In genomic region chr12:31261744-31262143, GRCh38 we compare ENCODE assay signal across 26 cellular contexts.
DNase-seq lines count a peak whose midpoint lies in the region; ATAC-seq and TF ChIP-seq lines count a peak whose summit lies in the region.
"Had no signal": no experiment of that assay in that cellular context is flagged by ENCODE, and none has a peak within 500 bp of the region (broad histone marks: within the 10 kb centered on the region; RNA-seq: fewer than 3 reads in every experiment).

No MANE protein-coding gene starts in this region.

- H3K36me3 ChIP-seq in endodermal cell (ENCODE audit: control insufficient read depth, insufficient read depth, low read length) (no peaks in the 10 kb centered on the region), esophagus muscularis mucosa (no peaks in the 10 kb centered on the region), neuronal stem cell (replicated peaks in 1 of 2; ENCODE audit: control insufficient read depth in 2 of 2, insufficient read depth in 2 of 2, low read length in 2 of 2) (no peaks in the 10 kb centered on the region), gastroesophageal sphincter (no peaks in the 10 kb centered on the region)
- H3K36me3 ChIP-seq: BE2C, BLaER1 had no signal

- no peak overlapping the region for H3K4me3 Mint-ChIP-seq in WTC11
- no peak overlapping the region for H3K4me3 Mint-ChIP-seq in endodermal cell
- no peak overlapping the region for H3K4me3 Mint-ChIP-seq in stimulated activated naive B cell treated with anti-CD40 and anti-IgM and Interleukin-4, amounts not matched to agents 10 μg/mL and 1 μg/mL and 100 μg/mL, for 72 hours
- H3K4me3 Mint-ChIP-seq: CD14-positive monocyte; CD4-positive, alpha-beta memory T cell; CD4-positive, CD25-positive, alpha-beta regulatory T cell; CD8-positive, alpha-beta memory T cell had no signal

- H2BK12ac ChIP-seq in neuronal stem cell (ENCODE audit: low read length), result no peak overlapping the region

- H3K27me3 ChIP-seq in endodermal cell (ENCODE audit: control insufficient read depth, insufficient read depth, low read length, poor library complexity, severe bottlenecking) (no peaks in the 10 kb centered on the region), esophagus muscularis mucosa (no peaks in the 10 kb centered on the region), neuronal stem cell (ENCODE audit: control insufficient read depth in 3 of 3, insufficient read depth in 3 of 3, low read depth in 1 of 3, low read length in 3 of 3) (no peaks in the 10 kb centered on the region), gastroesophageal sphincter (no peaks in the 10 kb centered on the region)
- H3K27me3 ChIP-seq: BE2C, BLaER1 had no signal

- no peak overlapping the region for H3K27ac ChIP-seq in endodermal cell (ENCODE audit: low read depth, low read length)
- H3K27ac ChIP-seq in esophagus muscularis mucosa (replicated peaks in 1 of 4), result no peak overlapping the region
- no peak overlapping the region for H3K27ac ChIP-seq in neuronal stem cell (replicated peaks; ENCODE audit: low read length)
- H3K27ac ChIP-seq in gastroesophageal sphincter, result no peak overlapping the region
- H3K27ac ChIP-seq: BLaER1 had no signal

- no peak for TF ChIP-seq CTCF in WTC11 (IDR thresholded peaks at IDR 0.05)
- no peak for TF ChIP-seq CTCF in endodermal cell (conservative IDR thresholded peaks at IDR 0.05)
- no peak for TF ChIP-seq CTCF in esophagus muscularis mucosa (IDR thresholded peaks at IDR 0.05)
- TF ChIP-seq CTCF in gastroesophageal sphincter (IDR thresholded peaks at IDR 0.05), result no peak

- intact Hi-C loops in esophagus muscularis mucosa (cut with DNase I), result no loop called here

- no peak overlapping the region for H2AK5ac ChIP-seq in neuronal stem cell (ENCODE audit: low read depth, low read length)

- DNase-seq in WTC11 (ENCODE audit: low spot score) (no peak), endodermal cell (peak; percentile 28), esophagus muscularis mucosa (ENCODE audit: extremely low spot score) (peak; percentile 39), neuronal stem cell (ENCODE audit: low spot score) (no peak)
- no peak for DNase-seq in stimulated activated naive B cell treated with anti-CD40 and anti-IgM and Interleukin-4, amounts not matched to agents 10 μg/mL and 1 μg/mL and 100 μg/mL, for 72 hours
- DNase-seq: 8988T; ACHN; BE2C; C1 segment of cervical spinal cord; CD4-positive, alpha-beta memory T cell; CD4-positive, CD25-positive, alpha-beta regulatory T cell; CD8-positive, alpha-beta memory T cell; COR-L47; DMS 273 treated with DMSO at 0.1 percent for 48 hours; DMS153; DMS53; DMS79; DND-41; EL; GDM1 had no signal

- H3K4me2 ChIP-seq in neuronal stem cell (ENCODE audit: insufficient read depth, low read length, poor library complexity, severe bottlenecking), result no peak overlapping the region
- H3K4me2 ChIP-seq: BLaER1 had no signal

- no peak overlapping the region for H2AFZ ChIP-seq in neuronal stem cell (ENCODE audit: low read length)

- H3K9ac ChIP-seq in endodermal cell (ENCODE audit: extremely low read depth, low read length, poor library complexity, severe bottlenecking) (no peak overlapping the region), neuronal stem cell (ENCODE audit: low read depth, low read length, poor library complexity) (no peak overlapping the region)
- H3K9ac ChIP-seq: BLaER1 had no signal

- POLR2A ChIA-PET in WTC11 (lab: Charles Lee), result no interaction called here

- no peaks in the 10 kb centered on the region for H3K79me1 ChIP-seq in neuronal stem cell (ENCODE audit: low read depth, low read length)

- no peak overlapping the region for H3K14ac ChIP-seq in neuronal stem cell (ENCODE audit: low read length)

- H3K4me1 Mint-ChIP-seq in WTC11, result peaks cover 28% of the 10 kb centered on the region
- H3K4me1 Mint-ChIP-seq in endodermal cell, result peaks cover 19% of the 10 kb centered on the region
- H3K4me1 Mint-ChIP-seq in stimulated activated naive B cell treated with anti-CD40 and anti-IgM and Interleukin-4, amounts not matched to agents 10 μg/mL and 1 μg/mL and 100 μg/mL, for 72 hours, result no peaks in the 10 kb centered on the region
- H3K4me1 Mint-ChIP-seq: CD4-positive, alpha-beta memory T cell; CD4-positive, CD25-positive, alpha-beta regulatory T cell; CD8-positive, alpha-beta memory T cell had no signal

- H3K23ac ChIP-seq in neuronal stem cell (ENCODE audit: low read depth, low read length, poor library complexity), result no peak overlapping the region

- no peak overlapping the region for H2BK120ac ChIP-seq in neuronal stem cell (ENCODE audit: low read depth, low read length)

- 92 to 100% methylated on average over 2 of the region's 2 CpGs for WGBS in endodermal cell (ENCODE audit: insufficient coverage in 1 of 2, insufficient read length in 1 of 2), 2 experiments
- WGBS in esophagus muscularis mucosa, result 90% methylated on average over 2 of the region's 2 CpGs
- no CpG with 5 or more reads among the region's 2 CpGs for WGBS in neuronal stem cell (ENCODE audit: extremely low coverage in 2 of 2, insufficient read length in 2 of 2, insufficient replicate concordance in 1 of 2), 2 donors
- 100% methylated on average over 2 of the region's 2 CpGs for WGBS in gastroesophageal sphincter (ENCODE audit: low coverage in 1 of 2), 2 donors

- H4K8ac ChIP-seq in neuronal stem cell (ENCODE audit: low read depth, low read length), result no peak overlapping the region

- H3K4ac ChIP-seq in neuronal stem cell (ENCODE audit: low read length), result no peak overlapping the region

- H4K91ac ChIP-seq in neuronal stem cell (ENCODE audit: low read depth, low read length, poor library complexity), result no peak overlapping the region

- no peak overlapping the region for H2BK5ac ChIP-seq in neuronal stem cell (ENCODE audit: low read length)

- TF ChIP-seq EP300 in esophagus muscularis mucosa (IDR thresholded peaks at IDR 0.05) (no peak), gastroesophageal sphincter (IDR thresholded peaks at IDR 0.05) (no peak)

- CTCF ChIA-PET in WTC11 (lab: Charles Lee), result interaction anchor here (6.6 kb wide), 1 partner anchor 10 kb away, joined by 54 read pairs; no protein-coding TSS in a partner anchor

- no peak overlapping the region for H3K18ac ChIP-seq in neuronal stem cell (ENCODE audit: low read length)

- H3K9me3 ChIP-seq in endodermal cell (ENCODE audit: control insufficient read depth, low read length), result no peaks in the 10 kb centered on the region
- no peaks in the 10 kb centered on the region for H3K9me3 ChIP-seq in esophagus muscularis mucosa
- no peaks in the 10 kb centered on the region for H3K9me3 ChIP-seq in neuronal stem cell (replicated peaks in 1 of 2; ENCODE audit: control insufficient read depth in 2 of 2, insufficient read depth in 1 of 2, low read depth in 1 of 2, low read length in 2 of 2)
- no peaks in the 10 kb centered on the region for H3K9me3 ChIP-seq in gastroesophageal sphincter
- H3K9me3 ChIP-seq: BE2C, BLaER1 had no signal

- no peaks in the 10 kb centered on the region for H3K27me3 Mint-ChIP-seq in WTC11 (ENCODE audit: low read depth)
- no peaks in the 10 kb centered on the region for H3K27me3 Mint-ChIP-seq in endodermal cell (ENCODE audit: insufficient read depth)
- no peaks in the 10 kb centered on the region for H3K27me3 Mint-ChIP-seq in stimulated activated naive B cell treated with anti-CD40 and anti-IgM and Interleukin-4, amounts not matched to agents 10 μg/mL and 1 μg/mL and 100 μg/mL, for 72 hours
- H3K27me3 Mint-ChIP-seq: CD4-positive, alpha-beta memory T cell; CD8-positive, alpha-beta memory T cell had no signal

- H3K27ac Mint-ChIP-seq in WTC11 (peak overlapping the region; percentile 19; the same call in 1 of the 2 replicates), endodermal cell (no peak overlapping the region)
- H3K27ac Mint-ChIP-seq in stimulated activated naive B cell treated with anti-CD40 and anti-IgM and Interleukin-4, amounts not matched to agents 10 μg/mL and 1 μg/mL and 100 μg/mL, for 72 hours, result peak overlapping the region; percentile 27
- H3K27ac Mint-ChIP-seq: CD4-positive, alpha-beta memory T cell; CD4-positive, CD25-positive, alpha-beta regulatory T cell; CD8-positive, alpha-beta memory T cell had no signal

- ATAC-seq in WTC11 (no peak), HG03565 (IDR thresholded peaks at IDR 0.05; ENCODE audit: unreplicated experiment) (no peak), gastroesophageal sphincter (no peak), HG03439 (IDR thresholded peaks at IDR 0.05; ENCODE audit: unreplicated experiment) (no peak)
- no peak for ATAC-seq in stimulated activated naive B cell treated with anti-CD40 and anti-IgM and Interleukin-4, amounts not matched to agents 10 μg/mL and 1 μg/mL and 100 μg/mL, for 72 hours (replicated peaks)
- ATAC-seq: GM12878 had no signal

- no peak overlapping the region for H2BK15ac ChIP-seq in neuronal stem cell (ENCODE audit: low read length)

- no peaks in the 10 kb centered on the region for H3K9me3 Mint-ChIP-seq in WTC11
- no peaks in the 10 kb centered on the region for H3K9me3 Mint-ChIP-seq in endodermal cell
- no peaks in the 10 kb centered on the region for H3K9me3 Mint-ChIP-seq in stimulated activated naive B cell treated with anti-CD40 and anti-IgM and Interleukin-4, amounts not matched to agents 10 μg/mL and 1 μg/mL and 100 μg/mL, for 72 hours
- H3K9me3 Mint-ChIP-seq: CD4-positive, alpha-beta memory T cell; CD8-positive, alpha-beta memory T cell had no signal

- no peak for TF ChIP-seq POLR2A in esophagus muscularis mucosa (IDR thresholded peaks at IDR 0.05; ENCODE audit: low read depth)
- TF ChIP-seq POLR2A in gastroesophageal sphincter (IDR thresholded peaks at IDR 0.05), result no peak

- H3K4me3 ChIP-seq in endodermal cell (ENCODE audit: low read length), result no peak overlapping the region
- H3K4me3 ChIP-seq in esophagus muscularis mucosa, result no peak overlapping the region
- no peak overlapping the region for H3K4me3 ChIP-seq in neuronal stem cell (ENCODE audit: low read length in 2 of 2)
- no peak overlapping the region for H3K4me3 ChIP-seq in gastroesophageal sphincter
- H3K4me3 ChIP-seq: BLaER1, GM12878 had no signal

- H3K4me1 ChIP-seq in endodermal cell (ENCODE audit: control insufficient read depth, insufficient read depth, low read length) (peaks cover 7% of the 10 kb centered on the region), esophagus muscularis mucosa (no peaks in the 10 kb centered on the region), neuronal stem cell (ENCODE audit: control insufficient read depth in 2 of 2, insufficient read depth in 1 of 2, low read depth in 1 of 2, low read length in 2 of 2) (no peaks in the 10 kb centered on the region), gastroesophageal sphincter (no peaks in the 10 kb centered on the region)
- H3K4me1 ChIP-seq: BE2C, BLaER1 had no signal

- H3K36me3 Mint-ChIP-seq in WTC11 (no peaks in the 10 kb centered on the region), endodermal cell (ENCODE audit: low read depth) (no peaks in the 10 kb centered on the region)
- H3K36me3 Mint-ChIP-seq in stimulated activated naive B cell treated with anti-CD40 and anti-IgM and Interleukin-4, amounts not matched to agents 10 μg/mL and 1 μg/mL and 100 μg/mL, for 72 hours, result peaks cover 0 to 3% of the 10 kb centered on the region in 2 donors
- H3K36me3 Mint-ChIP-seq: CD14-positive monocyte; CD4-positive, alpha-beta memory T cell; CD4-positive, CD25-positive, alpha-beta regulatory T cell; CD8-positive, alpha-beta memory T cell had no signal

Comparison
In these comparisons a context has a peak if more than half of its experiments do, and no peak if none do; other contexts are left out.
1. DNase-seq: peak in endodermal cell (single experiment) and esophagus muscularis mucosa (single experiment); none in WTC11 (single experiment), stimulated activated naive B cell treated with anti-CD40 and anti-IgM and Interleukin-4, amounts not matched to agents 10 μg/mL and 1 μg/mL and 100 μg/mL, for 72 hours (single experiment) and neuronal stem cell (single experiment).